In genomic region chr4:4308800-4309441, GRCh38 we compare ENCODE assay signal across 21 cellular contexts. TPM values are rescaled to one million over a fixed set of nuclear protein-coding genes. Genes with fewer than 3 reads are reported as not detected.
DNase-seq lines count a peak whose midpoint lies in the region; ATAC-seq and TF ChIP-seq lines count a peak whose summit lies in the region.
"Had no signal": no experiment of that assay in that cellular context is flagged by ENCODE, and none has a peak within 500 bp of the region (broad histone marks: within the 10 kb centered on the region; RNA-seq: fewer than 3 reads in every experiment).

No MANE protein-coding gene starts in this region.

- WGBS in IMR-90 (ENCODE audit: extremely low coverage in 2 of 2, insufficient read length in 1 of 2), 2 experiments = 0% methylated on average over 1 of the region's 9 CpGs; no CpG with 5 or more reads in 1 of the 2 experiments

- in situ Hi-C loops in IMR-90 (cut with MboI; ENCODE audit: low sequenced_read_pairs) = no loop called here

- peak; percentile 87 for ATAC-seq in IMR-90 (ENCODE audit: low read depth)
- no peak for ATAC-seq in central memory CD8-positive, alpha-beta T cell (replicated peaks; ENCODE audit: extremely low read depth, poor library complexity, severe bottlenecking)
- ATAC-seq in GM18517 (IDR thresholded peaks at IDR 0.05; ENCODE audit: unreplicated experiment) = no peak
- no peak for ATAC-seq in HG03025 (IDR thresholded peaks at IDR 0.05; ENCODE audit: low FRiP score, unreplicated experiment)
- ATAC-seq in HG02981 (IDR thresholded peaks at IDR 0.05; ENCODE audit: unreplicated experiment) = no peak
- ATAC-seq: K562; left lobe of liver; PC-3; stimulated activated memory B cell treated with anti-CD40 and anti-IgM and Interleukin-4, amounts not matched to agents 10 μg/mL and 1 μg/mL and 100 μg/mL, for 72 hours; upper lobe of right lung had no signal

- H3K9me1 ChIP-seq in IMR-90 (ENCODE audit: insufficient read depth, low read length) = peaks cover 10% of the 10 kb centered on the region; the same call in 1 of the 2 replicates

- peaks cover 0 to 32% of the 10 kb centered on the region in 2 experiments; a peak in 3 of 4 replicates for H3K79me1 ChIP-seq in IMR-90 (ENCODE audit: low read depth in 1 of 2, low read length in 2 of 2)

- H3K4me1 Mint-ChIP-seq in central memory CD8-positive, alpha-beta T cell = peaks cover 18% of the 10 kb centered on the region
- H3K4me1 Mint-ChIP-seq: nephron progenitor cell; stimulated activated memory B cell treated with anti-CD40 and anti-IgM and Interleukin-4, amounts not matched to agents 10 μg/mL and 1 μg/mL and 100 μg/mL, for 72 hours had no signal

- peak overlapping the region; percentile 62 for H2BK20ac ChIP-seq in IMR-90 (ENCODE audit: low read depth, low read length)

- no peak for TF ChIP-seq RAD21 in IMR-90 (IDR thresholded peaks at IDR 0.05; ENCODE audit: low read length)

- CTCF ChIA-PET in IMR-90 (lab: Yijun Ruan, JAX) = no interaction called here

- intact Hi-C loops in IMR-90 (cut with micrococcal nuclease) = no loop called here

- 0 out of 2 replicates have a peak, but pooled peaks cover 5% of the 10 kb centered on the region for H4K20me1 ChIP-seq in IMR-90 (ENCODE audit: insufficient read depth, low read length)

- dilution Hi-C loops in IMR-90 (cut with HindIII; ENCODE audit: low sequenced_read_pairs, unreplicated experiment) = no loop called here

- H2AK9ac ChIP-seq in IMR-90 (replicated peaks; ENCODE audit: low read depth, low read length, poor library complexity) = no peak overlapping the region

- H3K27ac ChIP-seq in IMR-90 (ENCODE audit: insufficient read depth, low read length) = no peak overlapping the region
- H3K27ac ChIP-seq: BLaER1, upper lobe of right lung had no signal

- H3K9ac ChIP-seq in IMR-90 (ENCODE audit: low read depth, low read length) = no peak overlapping the region
- H3K9ac ChIP-seq: BLaER1 had no signal

- H3K27me3 Mint-ChIP-seq in central memory CD8-positive, alpha-beta T cell = no peaks in the 10 kb centered on the region
- H3K27me3 Mint-ChIP-seq: stimulated activated memory B cell treated with anti-CD40 and anti-IgM and Interleukin-4, amounts not matched to agents 10 μg/mL and 1 μg/mL and 100 μg/mL, for 72 hours had no signal

- H3K9me3 Mint-ChIP-seq in central memory CD8-positive, alpha-beta T cell = no peaks in the 10 kb centered on the region
- H3K9me3 Mint-ChIP-seq: nephron progenitor cell; stimulated activated memory B cell treated with anti-CD40 and anti-IgM and Interleukin-4, amounts not matched to agents 10 μg/mL and 1 μg/mL and 100 μg/mL, for 72 hours; T-helper 1 cell treated with Interleukin-12 subunit alpha and Interleukin-12 subunit beta and Interleukin-4 antibody, amounts not matched to agents 30 μg/mL and 1 μg/mL, for 36 hours had no signal

- BruUV-seq in IMR-90 (replicated peaks; lab: Mats Ljungman, UMichigan) = no TSS peak

- peak overlapping the region; percentile 38; the same call in 1 of the 2 replicates for H3K18ac ChIP-seq in IMR-90 (ENCODE audit: low read depth, low read length)

- H3K9me3 ChIP-seq in IMR-90 (ENCODE audit: control insufficient read depth, insufficient read depth, low read length) = no peaks in the 10 kb centered on the region
- H3K9me3 ChIP-seq: BLaER1, upper lobe of right lung had no signal

- H2BK15ac ChIP-seq in IMR-90 (ENCODE audit: low read depth, low read length) = peak overlapping the region; percentile 7; the same call in 1 of the 3 replicates

- H3K27ac Mint-ChIP-seq in central memory CD8-positive, alpha-beta T cell (ENCODE audit: low read depth) = peak overlapping the region; percentile 32
- H3K27ac Mint-ChIP-seq: nephron progenitor cell; stimulated activated memory B cell treated with anti-CD40 and anti-IgM and Interleukin-4, amounts not matched to agents 10 μg/mL and 1 μg/mL and 100 μg/mL, for 72 hours; T-helper 1 cell treated with Interleukin-12 subunit alpha and Interleukin-12 subunit beta and Interleukin-4 antibody, amounts not matched to agents 30 μg/mL and 1 μg/mL, for 36 hours had no signal

- DNase-seq in AG10803 (ENCODE audit: low read depth) (peak; percentile 87), IMR-90 (peak; percentile 81), kidney tubule cell (ENCODE audit: low spot score) (peak; percentile 78), NOMO-1 treated with dmso at 0.1 percent for 144 hours (lab: John Stamatoyannopoulos, UW; ENCODE audit: unreplicated experiment) (no peak)
- no peak for DNase-seq in central memory CD8-positive, alpha-beta T cell (ENCODE audit: low spot score in 2 of 2)
- DNase-seq: activated CD4-positive, CD25-positive, alpha-beta regulatory T cell treated with anti-CD3 and anti-CD28 coated beads, Interleukin-2, amount 50 U/mL, for 72 hours; activated T-cell treated with anti-CD3 and anti-CD28 coated beads, Interleukin-2, amount 50 U/mL, for 1 hour; amniotic stem cell; NCI-H1436; NCI-H510A; nephron progenitor cell; PC-3; upper lobe of right lung had no signal

- peak overlapping the region; percentile 80 for H3K4ac ChIP-seq in IMR-90 (ENCODE audit: low read depth, low read length)

- H3K4me3 Mint-ChIP-seq in central memory CD8-positive, alpha-beta T cell = no peak overlapping the region
- H3K4me3 Mint-ChIP-seq: nephron progenitor cell; stimulated activated memory B cell treated with anti-CD40 and anti-IgM and Interleukin-4, amounts not matched to agents 10 μg/mL and 1 μg/mL and 100 μg/mL, for 72 hours; T-helper 1 cell treated with Interleukin-12 subunit alpha and Interleukin-12 subunit beta and Interleukin-4 antibody, amounts not matched to agents 30 μg/mL and 1 μg/mL, for 36 hours had no signal

- TF ChIP-seq POLR2A in IMR-90 (IDR thresholded peaks at IDR 0.05; ENCODE audit: low read depth, low read length) = no peak

- H3K36me3 ChIP-seq in IMR-90 (ENCODE audit: control insufficient read depth, insufficient read depth, low read length) = peaks cover 21% of the 10 kb centered on the region

- H2AK5ac ChIP-seq in IMR-90 (ENCODE audit: low read depth, low read length) = peak overlapping the region; percentile 84

- H4K8ac ChIP-seq in IMR-90 (ENCODE audit: low read depth in 2 of 2, low read length in 2 of 2) = peak overlapping the region in 1 of 2 experiments; percentile 51; a peak in 2 of 4 replicates

- H4K5ac ChIP-seq in IMR-90 (ENCODE audit: low read depth, low read length) = 0 out of 2 replicates have a peak overlapping the region, but pooled peaks have one; percentile 31

- peaks cover 9% of the 10 kb centered on the region for H3K4me1 ChIP-seq in IMR-90 (ENCODE audit: control insufficient read depth, insufficient read depth, low read length)
- H3K4me1 ChIP-seq: BLaER1, upper lobe of right lung had no signal

- no peak overlapping the region for H2AFZ ChIP-seq in IMR-90 (replicated peaks; ENCODE audit: low read length, poor library complexity)

- H2BK5ac ChIP-seq in IMR-90 (ENCODE audit: low read depth, low read length, poor library complexity, severe bottlenecking) = peak overlapping the region; percentile 67

- POLR2A ChIA-PET in IMR-90 (lab: Charles Lee; ENCODE audit: unreplicated experiment) = interaction anchor here (0.5 kb wide), 1 partner anchor 38 kb away, joined by 3 read pairs; no protein-coding TSS in a partner anchor

- H3K36me3 Mint-ChIP-seq in central memory CD8-positive, alpha-beta T cell (ENCODE audit: insufficient read depth) = peaks cover 30% of the 10 kb centered on the region

- no peaks in the 10 kb centered on the region for H3K27me3 ChIP-seq in IMR-90 (ENCODE audit: control insufficient read depth, insufficient read depth, low read length)
- H3K27me3 ChIP-seq: BLaER1, upper lobe of right lung had no signal

- TF ChIP-seq CTCF in AG10803 (conservative IDR thresholded peaks at IDR 0.05; ENCODE audit: low read length) = no peak
- no peak for TF ChIP-seq CTCF in IMR-90 (conservative IDR thresholded peaks at IDR 0.05; ENCODE audit: low read depth, low read length)

- H3K4me3 ChIP-seq in AG10803 (ENCODE audit: low read length) (no peak overlapping the region), IMR-90 (ENCODE audit: insufficient read depth, low read depth, low read length) (no peak overlapping the region)
- H3K4me3 ChIP-seq: BLaER1, K562, upper lobe of right lung had no signal

- H3K23ac ChIP-seq in IMR-90 (ENCODE audit: low read depth, low read length) = peak overlapping the region; percentile 13; the same call in 1 of the 2 replicates

- H3K14ac ChIP-seq in IMR-90 (replicated peaks; ENCODE audit: low read depth, low read length) = peak overlapping the region; percentile 82; the same call in 1 of the 2 replicates

- peak overlapping the region; percentile 88 for H2BK120ac ChIP-seq in IMR-90 (ENCODE audit: low read depth, low read length)

- peak overlapping the region; percentile 7; the same call in 1 of the 2 replicates for H3K56ac ChIP-seq in IMR-90 (ENCODE audit: extremely low read depth, insufficient read depth, low read length)

- peak overlapping the region; percentile 5; the same call in 1 of the 2 replicates for H4K91ac ChIP-seq in IMR-90 (ENCODE audit: insufficient read depth, low read depth, low read length)

- peak overlapping the region; percentile 2; the same call in 1 of the 2 replicates for H3K4me2 ChIP-seq in IMR-90 (ENCODE audit: low read depth, low read length)
- H3K4me2 ChIP-seq: BLaER1 had no signal

TF ChIP-seq in IMR-90, 13 proteins besides CTCF, POLR2A, EP300 and RAD21:
- no peak for TF ChIP-seq USF2 (IDR thresholded peaks at IDR 0.05; ENCODE audit: low read depth, low read length)
- TF ChIP-seq FOS (IDR thresholded peaks at IDR 0.05; ENCODE audit: low read depth, low read length) = peak; percentile 42; the same call in 1 of the 2 replicates
- 0 out of 2 replicates have a peak, but pooled peaks have one; percentile 26 for TF ChIP-seq BHLHE40 (IDR thresholded peaks at IDR 0.05; ENCODE audit: low read depth, low read length)

RNA-seq across cellular contexts. Expression of gene ZBTB49, which starts 18.9 kb away (rescaled TPM):
- 4.2 and 4.8 TPM in 2 replicates for total RNA-seq in IMR-90 (2012; rRNA removed)
- 3.2 TPM in 2 replicates for polyA plus RNA-seq in IMR-90 (2012; rRNA removed)
- 0.92 and 1.1 TPM in 2 replicates for polyA plus RNA-seq in IMR-90 (2012; cell fraction: cytosol; rRNA removed)
- 4.7 and 6.9 TPM in 2 replicates for polyA plus RNA-seq in IMR-90 (2012; cell fraction: nucleus; rRNA removed; ENCODE audit: low replicate concordance)

RNA-seq across cellular contexts. Expression of gene LYAR, which starts 19.0 kb away (rescaled TPM):
- total RNA-seq in IMR-90 (2012; rRNA removed) = 5.4 and 13.9 TPM in 2 replicates
- polyA plus RNA-seq in IMR-90 (2012; rRNA removed) = 7.2 and 8.2 TPM in 2 replicates
- polyA plus RNA-seq in IMR-90 (2012; cell fraction: cytosol; rRNA removed) = 1.4 and 3.6 TPM in 2 replicates
- 0.60 and 3.7 TPM in 2 replicates for polyA plus RNA-seq in IMR-90 (2012; cell fraction: nucleus; rRNA removed; ENCODE audit: low replicate concordance)

Comparison
In these comparisons a context has a peak if more than half of its experiments do, and no peak if none do; other contexts are left out.
1. DNase-seq: peak in AG10803 (single experiment), IMR-90 (single experiment) and kidney tubule cell (single experiment); none in central memory CD8-positive, alpha-beta T cell (0 of 2) and NOMO-1 treated with dmso at 0.1 percent for 144 hours (single experiment).